Comparison of ENCODE assay signal across 1 cellular context in genomic region chr3:101561630-101562328, GRCh38.
A peak's percentile ranks its signal among the peaks of the same experiment; 100 is the strongest.
TF ChIP-seq lines count a peak whose summit lies in the region.

TRMT10C (plus strand) TSS chr3:101561868; CDS start chr3:101564782, 2,914 bp downstream.

TF ChIP-seq in K562, 482 proteins besides CTCF, POLR2A, EP300 and RAD21 (continued from another document and continues in another):
- TF ChIP-seq STAT6 (CRISPR knock-in tag; IDR thresholded peaks at IDR 0.05) (no peak), ZNF717 (CRISPR knock-in tag; IDR thresholded peaks at IDR 0.05) (no peak), POU5F1 (IDR thresholded peaks at IDR 0.05; ENCODE audit: borderline replicate concordance, low read depth, low read length, partially characterized antibody) (no peak), NR2C1 (IDR thresholded peaks at IDR 0.05) (no peak), NR2C1 (tag; IDR thresholded peaks at IDR 0.05) (peak; percentile 22; the same call in 1 of the 2 replicates), SMAD3 (CRISPR knock-in tag; conservative IDR thresholded peaks at IDR 0.05) (no peak), KHSRP (IDR thresholded peaks at IDR 0.05) (peak; percentile 48; the same call in 1 of the 2 replicates), GTF2E2 (tag; IDR thresholded peaks at IDR 0.05) (peak; percentile 70), SMAD4 (CRISPR knock-in tag; conservative IDR thresholded peaks at IDR 0.05) (0 out of 2 replicates have a peak, but pooled peaks have one; percentile 16), ZNF436 (CRISPR knock-in tag; IDR thresholded peaks at IDR 0.05) (no peak), CREB5 (CRISPR knock-in tag; IDR thresholded peaks at IDR 0.05) (no peak), BRCA1 (IDR thresholded peaks at IDR 0.05) (no peak), BRCA1 (CRISPR knock-in tag; IDR thresholded peaks at IDR 0.05) (no peak), ATF1 (CRISPR knock-in tag; IDR thresholded peaks at IDR 0.05) (peak; percentile 82), ATF1 (tag; IDR thresholded peaks at IDR 0.05) (peak; percentile 98), ZNF407 (IDR thresholded peaks at IDR 0.05; ENCODE audit: low read depth) (no peak), FOXJ2 (tag; IDR thresholded peaks at IDR 0.05) (no peak), FOXK2 (conservative IDR thresholded peaks at IDR 0.05 in 1 of 2, IDR thresholded peaks at IDR 0.05 in 1 of 2; ENCODE audit: low read depth in 2 of 2) (peak; percentile 66; a peak in 3 of 4 replicates), FOXM1 (IDR thresholded peaks at IDR 0.05; ENCODE audit: low read depth) (no peak), FOXM1 (CRISPR knock-in tag; IDR thresholded peaks at IDR 0.05; ENCODE audit: low read depth) (no peak), TARDBP (IDR thresholded peaks at IDR 0.05) (no peak), ZNF384 (IDR thresholded peaks at IDR 0.05; ENCODE audit: low read depth, low read length) (no peak), ILF3 (IDR thresholded peaks at IDR 0.05; ENCODE audit: borderline replicate concordance) (no peak), ZNF324 (CRISPR knock-in tag; IDR thresholded peaks at IDR 0.05) (no peak), MTA3 (IDR thresholded peaks at IDR 0.05; ENCODE audit: borderline replicate concordance) (peak; percentile 74; the same call in 1 of the 2 replicates), SIRT6 (IDR thresholded peaks at IDR 0.05; ENCODE audit: low read depth, low read length) (no peak), SMARCC2 (IDR thresholded peaks at IDR 0.05; ENCODE audit: low read depth) (no peak), ZNF764 (CRISPR knock-in tag; IDR thresholded peaks at IDR 0.05; ENCODE audit: low read depth) (no peak), ZNF143 (CRISPR knock-in tag; IDR thresholded peaks at IDR 0.05) (no peak), CHAMP1 (IDR thresholded peaks at IDR 0.05) (0 out of 2 replicates have a peak, but pooled peaks have one; percentile 36), SUPT5H (IDR thresholded peaks at IDR 0.05) (peak; percentile 87), SAFB2 (IDR thresholded peaks at IDR 0.05; ENCODE audit: borderline replicate concordance, low read depth, low read length, severe bottlenecking) (no peak), MTA1 (IDR thresholded peaks at IDR 0.05; ENCODE audit: borderline replicate concordance) (peak; percentile 97), ZBTB2 (IDR thresholded peaks at IDR 0.05) (no peak), RBBP5 (IDR thresholded peaks at IDR 0.05; ENCODE audit: borderline replicate concordance, insufficient read depth, low read length, poor library complexity, severe bottlenecking) (peak; percentile 80), SAFB (IDR thresholded peaks at IDR 0.05; ENCODE audit: borderline replicate concordance, low read depth, low read length) (no peak), PHB (CRISPR knock-in tag; IDR thresholded peaks at IDR 0.05) (no peak), TCF3 (CRISPR knock-in tag; IDR thresholded peaks at IDR 0.05) (no peak), TOE1 (IDR thresholded peaks at IDR 0.05; ENCODE audit: borderline replicate concordance) (no peak), TOE1 (CRISPR knock-in tag; IDR thresholded peaks at IDR 0.05; ENCODE audit: borderline replicate concordance, low read depth) (no peak), ZNF224 (CRISPR knock-in tag; IDR thresholded peaks at IDR 0.05) (no peak), GMEB1 (CRISPR knock-in tag; IDR thresholded peaks at IDR 0.05) (peak; percentile 84), CREB3L1 (IDR thresholded peaks at IDR 0.05; ENCODE audit: borderline replicate concordance, low read depth) (0 out of 2 replicates have a peak, but pooled peaks have one; percentile 18), BRF2 (IDR thresholded peaks at IDR 0.05; ENCODE audit: borderline replicate concordance, insufficient read depth, insufficient read length) (no peak), SRSF7 (optimal IDR thresholded peaks at IDR 0.05; ENCODE audit: low read depth, low read length) (no peak)
